Comparison of ENCODE assay signal across 23 cellular contexts in genomic region chr4:169984203-169984602, GRCh38.
"Had no signal": no experiment of that assay in that cellular context is flagged by ENCODE, and none has a peak within 500 bp of the region (broad histone marks: within the 10 kb centered on the region; RNA-seq: fewer than 3 reads in every experiment).

No MANE protein-coding gene starts in this region.

- H3K36me3 ChIP-seq: MG63 had no signal

- DNase-seq: MG63, NCI-H1092 treated with DMSO at 0.1 percent for 48 hours, NCI-H1417, NCI-H1436 treated with DMSO at 0.1 percent for 48 hours, NCI-H1694, NCI-H187 treated with DMSO at 0.1 percent for 48 hours, NCI-H2029 treated with DMSO at 0.1 percent for 48 hours, NCI-H2171 treated with DMSO at 0.1 percent for 48 hours, NCI-H345, NCI-H446 treated with DMSO at 0.1 percent for 48 hours, NCI-H510A treated with DMSO at 0.1 percent for 48 hours, NCI-H526, Right ventricle myocardium superior, RPMI8226, SIG-M5, SK-N-SH, SW 1271, T-cell had no signal

- H3K4me3 Mint-ChIP-seq: IgD-negative memory B cell, T-cell had no signal

- H3K36me3 Mint-ChIP-seq: IgD-negative memory B cell, T-cell had no signal

- H3K9me3 Mint-ChIP-seq: IgD-negative memory B cell, T-cell had no signal

- ATAC-seq: K562, T-cell had no signal

- H3K9me3 ChIP-seq: MG63, SK-N-SH had no signal

- H3K27ac Mint-ChIP-seq: IgD-negative memory B cell, T-cell had no signal

- H3K27me3 ChIP-seq: MG63 had no signal

- FAIRE-seq: HTR-8/SVneo, K562, RCC 7860 had no signal

- H3K9ac ChIP-seq: SK-N-SH had no signal

- H3K27me3 Mint-ChIP-seq: IgD-negative memory B cell had no signal

- H3K27ac ChIP-seq: HL-60 had no signal

- H3K4me3 ChIP-seq: K562, MG63 had no signal

- H3K4me2 ChIP-seq: SK-N-SH had no signal
